Comparison of ENCODE assay signal across 8 cellular contexts in the genomic region with DNA sequence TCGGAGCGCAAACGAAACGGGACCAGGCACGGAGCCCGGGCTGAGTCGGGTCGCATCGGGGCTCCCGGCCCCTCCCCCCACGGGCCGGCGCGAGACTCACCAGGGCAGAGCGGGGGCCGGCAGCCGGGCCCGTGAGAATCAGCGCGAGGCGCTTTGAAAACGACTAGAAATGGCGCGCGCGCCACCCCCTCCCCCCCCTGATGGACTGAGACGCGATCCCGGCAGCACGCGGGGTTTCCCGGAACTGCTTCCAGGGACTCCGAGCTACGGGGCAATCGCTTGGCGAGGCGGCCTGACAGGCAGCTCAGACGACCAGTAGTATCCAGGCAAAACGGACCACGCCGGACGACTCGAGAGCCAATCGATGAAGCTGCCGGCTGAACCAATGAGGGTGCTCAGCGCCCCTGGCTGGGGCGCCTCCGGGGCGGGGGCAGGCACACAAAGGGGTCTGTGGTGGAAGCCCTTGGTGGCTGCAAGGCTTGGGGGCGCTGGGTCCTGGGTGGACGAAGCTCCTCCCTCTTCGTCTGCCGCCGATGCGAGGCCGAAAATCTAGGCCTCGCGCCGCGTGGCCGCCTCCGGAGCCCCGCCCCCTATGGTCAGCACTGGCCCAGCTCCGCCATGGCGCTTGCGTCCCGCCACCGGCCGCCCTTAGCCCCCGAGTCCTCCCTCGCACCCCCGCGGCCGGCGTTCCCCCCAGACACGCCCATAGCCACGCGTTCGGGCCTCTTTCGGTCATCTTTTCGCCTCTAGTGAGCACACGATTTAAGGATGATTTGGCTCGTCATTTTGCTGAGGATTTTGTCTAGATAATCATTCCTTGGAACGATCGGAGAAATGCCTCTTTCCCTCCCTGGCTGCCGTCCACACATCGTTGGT. TPM values are rescaled to one million over a fixed set of nuclear protein-coding genes. Genes with fewer than 3 reads are reported as not detected.
DNase-seq lines count a peak whose midpoint lies in the region; ATAC-seq, FAIRE-seq and TF ChIP-seq lines count a peak whose summit lies in the region.

HNRNPR (minus strand) TSS at position 174 of the 876 bp plus-strand sequence. CDS start 3,276 bp downstream, outside the sequence.

- H3K79me2 ChIP-seq in OCI-LY7 (ENCODE audit: insufficient read depth, low read depth, low read length) = peaks cover 48% of the 10 kb centered on the region
- peaks cover 47% of the 10 kb centered on the region for H3K79me2 ChIP-seq in endothelial cell of umbilical vein (ENCODE audit: control insufficient read depth, insufficient read depth, low read length)

- no peaks in the 10 kb centered on the region for H3K27me3 ChIP-seq in endothelial cell of umbilical vein (ENCODE audit: control insufficient read depth in 2 of 2, insufficient read depth in 2 of 2, low read length in 2 of 2)

- ATAC-seq in GM21526 (IDR thresholded peaks at IDR 0.05; ENCODE audit: low FRiP score, unreplicated experiment) = peak; percentile 89

- peak within 1 kb of the TSS; percentile 37; the same call in 1 of the 2 replicates for H2AFZ ChIP-seq in OCI-LY7 (ENCODE audit: low read length)
- H2AFZ ChIP-seq in endothelial cell of umbilical vein (ENCODE audit: low read depth, low read length) = peak within 1 kb of the TSS; percentile 81

- POLR2A ChIA-PET in OCI-LY7 (lab: Charles Lee) (interaction anchor here (0.6 to 2.0 kb wide), 14 partner anchors 13 to 1216 kb away, joined by 3 to 13 read pairs (median 4); partner anchors contain the start of gene ZNF436), endothelial cell of umbilical vein (lab: Charles Lee) (interaction anchor here (0.6 to 1.7 kb wide), 15 partner anchors 13 to 215 kb away, joined by 3 to 28 read pairs (median 4); partner anchors contain the start of genes ID3 and ZNF436)

- BruUV-seq in OCI-LY7 (replicated peaks; lab: Mats Ljungman, UMichigan) (TSS peak; percentile 94), endothelial cell of umbilical vein (replicated peaks; lab: Mats Ljungman, UMichigan) (TSS peak; percentile 86)

- TF ChIP-seq CTCF in OCI-LY7 (conservative IDR thresholded peaks at IDR 0.05; ENCODE audit: low read length) (no peak), endothelial cell of umbilical vein (IDR thresholded peaks at IDR 0.05; ENCODE audit: extremely low read depth in 1 of 2, insufficient read depth in 1 of 2, low read depth in 1 of 2, low read length in 2 of 2) (no peak)

- DNase-seq in DMS 273 (lab: John Stamatoyannopoulos, UW; ENCODE audit: unreplicated experiment) (peak; percentile 100), HuH-7.5 (ENCODE audit: low spot score) (peak; percentile 94), OCI-LY7 (ENCODE audit: low spot score) (peak; percentile 100), activated T-cell treated with anti-CD3 and anti-CD28 coated beads for 1 hour (ENCODE audit: low read depth) (peak; percentile 98), endothelial cell of umbilical vein (ENCODE audit: low read depth, low spot score) (peak; percentile 100), midbrain (lab: John Stamatoyannopoulos, UW) (peak; percentile 99)
- peak; percentile 96 for DNase-seq in stimulated activated CD8-positive, alpha-beta memory T cell treated with anti-CD3 and anti-CD28 coated beads, Interleukin-2, amount 100 ng/mL, for 1 hour (ENCODE audit: low read depth in 2 of 2)

- peak within 1 kb of the TSS; percentile 99 for H3K9ac ChIP-seq in endothelial cell of umbilical vein (replicated peaks; ENCODE audit: extremely low read depth, insufficient read depth, low read length)

- dilution Hi-C loops in endothelial cell of umbilical vein (cut with MboI; ENCODE audit: extremely low pct_ligation_motif_present, low sequenced_read_pairs) = no loop called here

- CTCF ChIA-PET in OCI-LY7 (lab: Charles Lee; ENCODE audit: unreplicated experiment) (interaction anchor here (0.6 to 0.8 kb wide), 2 partner anchors 25 to 111 kb away, joined by 3 to 9 read pairs; partner anchors contain the start of gene ZNF436), endothelial cell of umbilical vein (lab: Charles Lee) (interaction anchor here (0.7 to 1.7 kb wide), 17 partner anchors 10 to 245 kb away, joined by 3 to 33 read pairs (median 4); partner anchors contain the start of genes ASAP3, HTR1D and ZNF436)

- FAIRE-seq in endothelial cell of umbilical vein (lab: Jason Lieb, UNC) = peak; percentile 96

- H4K20me1 ChIP-seq in OCI-LY7 (ENCODE audit: insufficient read depth, low read length) (peaks cover 41% of the 10 kb centered on the region), endothelial cell of umbilical vein (replicated peaks; ENCODE audit: control insufficient read depth, extremely low read depth, insufficient read depth, low read length) (peaks cover 12% of the 10 kb centered on the region)

- H3K4me3 ChIP-seq in OCI-LY7 (ENCODE audit: low read depth, low read length, poor library complexity, severe bottlenecking) (peak within 1 kb of the TSS; percentile 94), endothelial cell of umbilical vein (replicated peaks in 1 of 3; ENCODE audit: insufficient read depth in 1 of 3, low read depth in 1 of 3, low read length in 3 of 3) (peak within 1 kb of the TSS; percentile 73 to 99 (median 99))

- no peaks in the 10 kb centered on the region for H3K9me3 ChIP-seq in OCI-LY7 (ENCODE audit: low read length)
- no peaks in the 10 kb centered on the region for H3K9me3 ChIP-seq in endothelial cell of umbilical vein (replicated peaks; ENCODE audit: control insufficient read depth, insufficient read depth, low read length)

- no peaks in the 10 kb centered on the region for H3K9me1 ChIP-seq in endothelial cell of umbilical vein (replicated peaks; ENCODE audit: control insufficient read depth, extremely low read depth, insufficient read depth, low read length)

- peaks cover 45% of the 10 kb centered on the region for H3K36me3 ChIP-seq in OCI-LY7 (ENCODE audit: insufficient read depth, low read length)
- peaks cover 0 to 2% of the 10 kb centered on the region in 2 experiments for H3K36me3 ChIP-seq in endothelial cell of umbilical vein (ENCODE audit: control insufficient read depth in 2 of 2, extremely low read depth in 1 of 2, insufficient read depth in 2 of 2, low read length in 2 of 2)

- H3K9me2 ChIP-seq in OCI-LY7 (ENCODE audit: insufficient read depth, low read length) = no peaks in the 10 kb centered on the region

- H3K4me1 ChIP-seq in OCI-LY7 (ENCODE audit: insufficient read depth, low read length, poor library complexity, severe bottlenecking) = peaks cover 33% of the 10 kb centered on the region
- H3K4me1 ChIP-seq in endothelial cell of umbilical vein (ENCODE audit: control insufficient read depth, extremely low read depth, insufficient read depth, low read length) = peaks cover 27% of the 10 kb centered on the region

- peak; percentile 87 for TF ChIP-seq POLR2A in endothelial cell of umbilical vein (IDR thresholded peaks at IDR 0.05; ENCODE audit: low read depth, low read length)

- H3K27ac ChIP-seq in OCI-LY7 (ENCODE audit: low read depth, low read length, poor library complexity, severe bottlenecking) (peak within 1 kb of the TSS; percentile 71), endothelial cell of umbilical vein (ENCODE audit: insufficient read depth, low read depth, low read length) (peak within 1 kb of the TSS; percentile 79)

- intact Hi-C loops in OCI-LY7 (cut with micrococcal nuclease; ENCODE audit: unreplicated experiment) (loop anchor here (1.0 to 5.0 kb wide), 5 partner anchors 24 to 613 kb away; partner anchors contain the start of genes ASAP3, PNRC2 and RPL11), endothelial cell of umbilical vein (cut with micrococcal nuclease) (loop anchor here (1.0 to 10.0 kb wide), 5 partner anchors 24 to 190 kb away; partner anchors contain the start of genes ASAP3 and E2F2)

- H3K4me2 ChIP-seq in OCI-LY7 (ENCODE audit: low read length) (peak within 1 kb of the TSS; percentile 94), endothelial cell of umbilical vein (ENCODE audit: insufficient read depth, low read length) (peak within 1 kb of the TSS; percentile 98)

TF ChIP-seq in endothelial cell of umbilical vein, 7 proteins besides CTCF, POLR2A, EP300 and RAD21:
- TF ChIP-seq FOS (IDR thresholded peaks at IDR 0.05; ENCODE audit: borderline replicate concordance, insufficient read depth, low read length) = no peak
- TF ChIP-seq GATA2 (IDR thresholded peaks at IDR 0.05; ENCODE audit: insufficient read depth, insufficient read length, low read depth, low read length) = no peak
- TF ChIP-seq POLR2AphosphoS5 (IDR thresholded peaks at IDR 0.05; ENCODE audit: insufficient read depth, low read depth, low read length) = peak; percentile 93
- TF ChIP-seq MYC (IDR thresholded peaks at IDR 0.05; ENCODE audit: low read depth, low read length) = peak; percentile 88
- TF ChIP-seq MAX (IDR thresholded peaks at IDR 0.05; ENCODE audit: insufficient read depth, insufficient read length) = peak; percentile 87

RNA-seq across cellular contexts. Expression of gene HNRNPR, which starts in this region (rescaled TPM):
- total RNA-seq in OCI-LY7 (2014; rRNA removed; shearing (Covaris generic)) = 193 and 260 TPM in 2 replicates
- total RNA-seq in OCI-LY7 (2022) = 282 and 298 TPM in 2 replicates
- total RNA-seq in endothelial cell of umbilical vein = 165 and 171 TPM in 2 replicates
- 67.6 and 111 TPM in 2 replicates for polyA plus RNA-seq in endothelial cell of umbilical vein
- polyA plus RNA-seq in endothelial cell of umbilical vein (2011; cell fraction: cytosol; rRNA removed) = 112 and 114 TPM in 2 replicates
- 62.0 and 118 TPM in 2 replicates for polyA plus RNA-seq in endothelial cell of umbilical vein (2011; cell fraction: nucleus; rRNA removed)
- polyA plus RNA-seq in endothelial cell of umbilical vein (2012) = 120 and 179 TPM in 2 replicates
- polyA minus RNA-seq in endothelial cell of umbilical vein = 137 and 153 TPM in 2 replicates
- polyA minus RNA-seq in endothelial cell of umbilical vein (2011; cell fraction: cytosol; rRNA and poly(A)+ RNA removed) = 92.5 TPM
- polyA minus RNA-seq in endothelial cell of umbilical vein (2011; cell fraction: nucleus; rRNA and poly(A)+ RNA removed) = 84.0 and 91.4 TPM in 2 replicates

Comparison
In these comparisons a context has a peak if more than half of its experiments do, and no peak if none do; other contexts are left out.
1. Peak in every context shown above with its lines: DNase-seq, ATAC-seq, H3K4me3 ChIP-seq and H3K27ac ChIP-seq.